Comparison of ENCODE assay signal across 34 cellular contexts in the genomic region with DNA sequence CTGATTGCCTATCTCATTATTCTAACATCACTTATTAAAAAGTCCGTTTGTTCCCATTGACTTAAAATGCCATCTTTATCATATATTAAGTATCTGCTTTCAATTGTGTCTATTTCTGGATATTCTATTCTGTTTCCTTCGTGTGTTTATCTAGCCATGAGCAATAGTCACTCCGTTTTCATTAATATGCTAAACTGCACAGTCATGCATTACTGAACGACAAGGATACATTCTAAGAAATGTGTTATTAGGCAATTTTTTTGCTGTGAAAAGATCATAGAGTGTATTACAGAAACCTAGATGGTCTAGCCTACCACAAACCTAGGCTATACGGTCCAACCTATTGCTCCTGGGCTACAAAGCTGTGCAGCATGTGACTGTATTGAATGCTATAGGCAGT.
"Had no signal": no experiment of that assay in that cellular context is flagged by ENCODE, and none has a peak within 500 bp of the region (broad histone marks: within the 10 kb centered on the region; RNA-seq: fewer than 3 reads in every experiment).

No MANE protein-coding gene starts in this region.

- H3K36me3 Mint-ChIP-seq: activated CD4-positive, alpha-beta memory T cell treated with anti-CD3 and anti-CD28 coated beads for 36 hours; activated CD8-positive, alpha-beta memory T cell treated with anti-CD3 and anti-CD28 coated beads, Interleukin-2, amount 10 ng/mL, durations not matched to agents 7 days and 5 days; activated naive CD4-positive, alpha-beta T cell treated with anti-CD3 and anti-CD28 coated beads, Interleukin-2, amount 10 ng/mL, durations not matched to agents 7 days and 5 days; activated naive CD8-positive, alpha-beta T cell treated with anti-CD3 and anti-CD28 coated beads, Interleukin-2, amount 10 ng/mL, durations not matched to agents 7 days and 5 days; brain had no signal

- H3K4me3 Mint-ChIP-seq: activated CD4-positive, alpha-beta memory T cell treated with anti-CD3 and anti-CD28 coated beads for 36 hours; activated CD4-positive, alpha-beta T cell treated with anti-CD3 and anti-CD28 coated beads for 36 hours; activated CD4-positive, alpha-beta T cell treated with anti-CD3 and anti-CD28 coated beads, Interleukin-2, amount 10 ng/mL, durations not matched to agents 24 days and 14 days; activated CD8-positive, alpha-beta memory T cell treated with anti-CD3 and anti-CD28 coated beads, Interleukin-2, amount 10 ng/mL, durations not matched to agents 7 days and 5 days; activated CD8-positive, alpha-beta T cell treated with anti-CD3 and anti-CD28 coated beads, Interleukin-2, amount 10 ng/mL, durations not matched to agents 7 days and 5 days; activated naive CD4-positive, alpha-beta T cell treated with anti-CD3 and anti-CD28 coated beads, Interleukin-2, amount 10 ng/mL, durations not matched to agents 7 days and 5 days; activated naive CD8-positive, alpha-beta T cell treated with anti-CD3 and anti-CD28 coated beads, Interleukin-2, amount 10 ng/mL, durations not matched to agents 7 days and 5 days; activated T-cell treated with anti-CD3 and anti-CD28 coated beads, Interleukin-2, amount 50 U/mL, for 72 hours; brain; T-helper 17 cell; T-helper 2 cell treated with Interferon-gamma antibody and Interleukin-4, amounts not matched to agents 5 μg/mL and 100 μg/mL, for 36 hours had no signal

- H3K4me3 ChIP-seq: ascending aorta, breast epithelium, cardiac muscle cell, colonic mucosa, gastrocnemius medialis, heart left ventricle had no signal

- FAIRE-seq: endometrium, endothelial cell of umbilical vein had no signal

- H3K27me3 ChIP-seq: ascending aorta, breast epithelium, cardiac muscle cell, colonic mucosa, foreskin keratinocyte, gastrocnemius medialis, heart left ventricle had no signal

- H3K27ac ChIP-seq: ascending aorta, breast epithelium, cardiac muscle cell, colonic mucosa, foreskin keratinocyte, gastrocnemius medialis, heart left ventricle had no signal

- H3K4me1 ChIP-seq: ascending aorta, breast epithelium, colonic mucosa, gastrocnemius medialis, heart left ventricle had no signal

- H3K9me3 ChIP-seq: ascending aorta, breast epithelium, colonic mucosa, gastrocnemius medialis had no signal

- H3K4me1 Mint-ChIP-seq: activated CD4-positive, alpha-beta T cell treated with anti-CD3 and anti-CD28 coated beads for 36 hours; activated CD4-positive, alpha-beta T cell treated with anti-CD3 and anti-CD28 coated beads, Interleukin-2, amount 10 ng/mL, durations not matched to agents 24 days and 14 days; activated CD8-positive, alpha-beta memory T cell treated with anti-CD3 and anti-CD28 coated beads, Interleukin-2, amount 10 ng/mL, durations not matched to agents 7 days and 5 days; activated naive CD4-positive, alpha-beta T cell treated with anti-CD3 and anti-CD28 coated beads, Interleukin-2, amount 10 ng/mL, durations not matched to agents 7 days and 5 days; activated naive CD8-positive, alpha-beta T cell treated with anti-CD3 and anti-CD28 coated beads, Interleukin-2, amount 10 ng/mL, durations not matched to agents 7 days and 5 days; T-helper 17 cell had no signal

- H3K36me3 ChIP-seq: ascending aorta, breast epithelium, cardiac muscle cell, colonic mucosa, gastrocnemius medialis, heart left ventricle had no signal

- H3K27me3 Mint-ChIP-seq: activated CD4-positive, alpha-beta memory T cell treated with anti-CD3 and anti-CD28 coated beads for 36 hours; activated CD4-positive, alpha-beta T cell treated with anti-CD3 and anti-CD28 coated beads for 36 hours; activated CD4-positive, alpha-beta T cell treated with anti-CD3 and anti-CD28 coated beads, Interleukin-2, amount 10 ng/mL, durations not matched to agents 24 days and 14 days; activated CD8-positive, alpha-beta memory T cell treated with anti-CD3 and anti-CD28 coated beads, Interleukin-2, amount 10 ng/mL, durations not matched to agents 7 days and 5 days; activated naive CD4-positive, alpha-beta T cell treated with anti-CD3 and anti-CD28 coated beads, Interleukin-2, amount 10 ng/mL, durations not matched to agents 7 days and 5 days; activated naive CD8-positive, alpha-beta T cell treated with anti-CD3 and anti-CD28 coated beads, Interleukin-2, amount 10 ng/mL, durations not matched to agents 7 days and 5 days; T-helper 17 cell had no signal

- H3K27ac Mint-ChIP-seq: activated CD4-positive, alpha-beta memory T cell treated with anti-CD3 and anti-CD28 coated beads for 36 hours; activated CD4-positive, alpha-beta T cell treated with anti-CD3 and anti-CD28 coated beads for 36 hours; activated CD4-positive, alpha-beta T cell treated with anti-CD3 and anti-CD28 coated beads, Interleukin-2, amount 10 ng/mL, durations not matched to agents 24 days and 14 days; activated CD8-positive, alpha-beta memory T cell treated with anti-CD3 and anti-CD28 coated beads, Interleukin-2, amount 10 ng/mL, durations not matched to agents 7 days and 5 days; activated CD8-positive, alpha-beta T cell treated with anti-CD3 and anti-CD28 coated beads, Interleukin-2, amount 10 ng/mL, durations not matched to agents 7 days and 5 days; activated naive CD4-positive, alpha-beta T cell treated with anti-CD3 and anti-CD28 coated beads, Interleukin-2, amount 10 ng/mL, durations not matched to agents 7 days and 5 days; activated naive CD4-positive, alpha-beta T cell treated with anti-CD3 and anti-CD28 coated beads, Interleukin-2, amount 50 U/mL, for 72 hours; activated naive CD8-positive, alpha-beta T cell treated with anti-CD3 and anti-CD28 coated beads, Interleukin-2, amount 10 ng/mL, durations not matched to agents 7 days and 5 days; activated T-cell treated with anti-CD3 and anti-CD28 coated beads, Interleukin-2, amount 50 U/mL, for 72 hours; brain; T-helper 17 cell; T-helper 2 cell treated with Interferon-gamma antibody and Interleukin-4, amounts not matched to agents 5 μg/mL and 100 μg/mL, for 36 hours had no signal

- DNase-seq: activated CD4-positive, alpha-beta memory T cell treated with anti-CD3 and anti-CD28 coated beads for 36 hours; activated CD4-positive, alpha-beta T cell treated with anti-CD3 and anti-CD28 coated beads for 36 hours; activated CD4-positive, alpha-beta T cell treated with anti-CD3 and anti-CD28 coated beads, Interleukin-2, amount 10 ng/mL, durations not matched to agents 24 days and 14 days; activated CD4-positive, CD25-positive, alpha-beta regulatory T cell; activated CD4-positive, CD25-positive, alpha-beta regulatory T cell treated with anti-CD3 and anti-CD28 coated beads, Interleukin-2, amount 50 U/mL, for 72 hours; activated CD8-positive, alpha-beta memory T cell treated with anti-CD3 and anti-CD28 coated beads, Interleukin-2, amount 10 ng/mL, durations not matched to agents 7 days and 5 days; activated CD8-positive, alpha-beta memory T cell treated with anti-CD3 and anti-CD28 coated beads, Interleukin-2, amount 50 U/mL, for 4 hours; activated CD8-positive, alpha-beta T cell treated with anti-CD3 and anti-CD28 coated beads, Interleukin-2, amount 10 ng/mL, durations not matched to agents 7 days and 5 days; activated gamma-delta T cell; activated naive CD4-positive, alpha-beta T cell; activated naive CD4-positive, alpha-beta T cell treated with anti-CD3 and anti-CD28 coated beads, Interleukin-2, amount 10 ng/mL, durations not matched to agents 7 days and 5 days; activated naive CD8-positive, alpha-beta T cell treated with anti-CD3 and anti-CD28 coated beads, Interleukin-2, amount 10 ng/mL, durations not matched to agents 7 days and 5 days; activated T-cell treated with anti-CD3 and anti-CD28 coated beads, Interleukin-2, amount 50 U/mL, for 1 hour; activated T-cell treated with anti-CD3 and anti-CD28 coated beads, Interleukin-2, amount 50 U/mL, for 72 hours; central memory CD4-positive, alpha-beta T cell; cerebellar nuclear complex; colonic mucosa; effector CD8-positive, alpha-beta T cell; gastrocnemius medialis; glutamatergic neuron; heart left ventricle; T-helper 1 cell; T-helper 17 cell; T1000 had no signal

- ATAC-seq: activated CD4-positive, alpha-beta T cell treated with anti-CD3 and anti-CD28 coated beads for 36 hours; activated CD8-positive, alpha-beta memory T cell treated with anti-CD3 and anti-CD28 coated beads, Interleukin-2, amount 10 ng/mL, durations not matched to agents 7 days and 5 days; activated CD8-positive, alpha-beta T cell treated with anti-CD3 and anti-CD28 coated beads, Interleukin-2, amount 10 ng/mL, durations not matched to agents 7 days and 5 days; activated naive CD4-positive, alpha-beta T cell treated with anti-CD3 and anti-CD28 coated beads, Interleukin-2, amount 50 U/mL, for 72 hours; activated T-cell treated with anti-CD3 and anti-CD28 coated beads, Interleukin-2, amount 50 U/mL, for 72 hours; esophagus mucosa; foreskin keratinocyte; gastrocnemius medialis; heart left ventricle; T-helper 17 cell had no signal
